Comparison of ENCODE assay signal across 7 cellular contexts in the genomic region with DNA sequence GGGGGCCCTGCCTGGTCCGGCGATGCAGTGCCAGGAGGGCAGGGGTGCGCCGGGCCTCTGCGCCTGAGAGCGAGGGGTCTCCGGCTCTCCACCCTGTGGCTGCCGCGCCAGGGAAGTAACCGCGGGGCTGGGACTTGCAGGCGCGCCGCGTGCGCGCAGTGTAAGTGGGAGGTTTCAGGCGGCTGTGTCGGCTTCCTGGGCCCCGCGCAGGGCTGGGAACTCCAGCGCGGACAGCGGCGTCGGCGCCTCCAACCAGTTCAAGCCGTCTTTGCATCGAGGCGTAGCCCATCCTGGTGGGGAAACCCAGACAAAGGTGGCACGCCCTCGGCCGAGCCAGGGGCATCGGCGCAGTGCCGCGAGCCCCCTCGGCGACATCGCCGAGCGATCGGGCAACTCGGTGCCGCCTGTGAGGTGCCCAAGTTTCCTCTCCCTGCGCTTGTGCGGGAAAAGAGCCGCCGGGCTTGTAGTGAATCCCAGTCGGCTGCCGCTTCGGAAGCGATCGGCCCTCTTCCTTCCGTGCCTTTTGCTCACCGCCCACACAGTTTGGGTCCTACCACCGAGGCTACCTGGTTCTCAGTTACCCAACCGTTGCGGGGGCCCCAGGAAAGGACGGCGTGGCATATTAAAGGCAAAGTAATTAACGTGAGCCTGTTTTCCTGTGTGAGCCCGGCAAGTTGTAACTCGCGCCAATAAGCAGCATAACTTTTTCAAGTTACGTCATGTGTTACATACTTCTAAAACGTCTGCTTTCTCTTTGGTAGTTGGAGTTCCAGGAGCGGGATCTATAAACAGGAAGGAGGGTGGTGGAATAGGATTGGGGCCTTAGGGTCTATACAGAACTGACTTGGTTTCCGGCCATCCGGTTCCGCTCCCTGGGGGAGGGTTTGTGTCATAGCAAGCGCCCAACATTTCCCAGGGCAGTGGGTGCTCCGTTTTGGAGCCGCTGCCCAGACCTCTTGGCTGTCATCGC. TPM values are rescaled to one million over a fixed set of nuclear protein-coding genes. Genes with fewer than 3 reads are reported as not detected.
A peak's percentile ranks its signal among the peaks of the same experiment; 100 is the strongest.
DNase-seq lines count a peak whose midpoint lies in the region; ATAC-seq and TF ChIP-seq lines count a peak whose summit lies in the region.

No MANE protein-coding gene starts in this region.

- peak; percentile 44 to 55 for TF ChIP-seq RAD21 in liver (IDR thresholded peaks at IDR 0.05)

- H3K36me3 ChIP-seq in liver (ENCODE audit: control insufficient read depth in 4 of 4, insufficient read depth in 3 of 4, low read depth in 1 of 4, low read length in 3 of 4): no peaks in the 10 kb centered on the region

- WGBS in liver: under 1% methylated on average over 75 of the region's 75 CpGs

- H3K4me3 Mint-ChIP-seq in activated CD4-positive, alpha-beta T cell treated with anti-CD3 and anti-CD28 coated beads, Interleukin-2, amount 10 ng/mL, durations not matched to agents 24 days and 14 days: peak overlapping the region; percentile 97
- H3K4me3 Mint-ChIP-seq in dendritic cell treated with granulocyte-macrophage colony-stimulating factor and Interleukin-4, amounts not matched to agents 40 ng/mL and 50 ng/mL, for 4 days: peak overlapping the region; percentile 83

- peaks cover 6% of the 10 kb centered on the region for H3K27me3 Mint-ChIP-seq in activated CD4-positive, alpha-beta T cell treated with anti-CD3 and anti-CD28 coated beads, Interleukin-2, amount 10 ng/mL, durations not matched to agents 24 days and 14 days
- H3K27me3 Mint-ChIP-seq in dendritic cell treated with granulocyte-macrophage colony-stimulating factor and Interleukin-4, amounts not matched to agents 40 ng/mL and 50 ng/mL, for 4 days: peaks cover 5% of the 10 kb centered on the region

- peak; percentile 27 for DNase-seq in NCI-H446 treated with DMSO at 0.1 percent for 48 hours (lab: John Stamatoyannopoulos, UW)
- DNase-seq in activated CD4-positive, alpha-beta T cell treated with anti-CD3 and anti-CD28 coated beads, Interleukin-2, amount 10 ng/mL, durations not matched to agents 24 days and 14 days: peak; percentile 91
- peak; percentile 51 to 57 for DNase-seq in stimulated activated CD4-positive, alpha-beta T cell treated with anti-CD3 and anti-CD28 coated beads, Interleukin-2, amount 100 ng/mL, for 48 hours

- H3K9me3 Mint-ChIP-seq in activated CD4-positive, alpha-beta T cell treated with anti-CD3 and anti-CD28 coated beads, Interleukin-2, amount 10 ng/mL, durations not matched to agents 24 days and 14 days: no peaks in the 10 kb centered on the region
- H3K9me3 Mint-ChIP-seq in dendritic cell treated with granulocyte-macrophage colony-stimulating factor and Interleukin-4, amounts not matched to agents 40 ng/mL and 50 ng/mL, for 4 days: no peaks in the 10 kb centered on the region

- H3K27ac Mint-ChIP-seq in activated CD4-positive, alpha-beta T cell treated with anti-CD3 and anti-CD28 coated beads, Interleukin-2, amount 10 ng/mL, durations not matched to agents 24 days and 14 days: peak overlapping the region; percentile 90
- H3K27ac Mint-ChIP-seq in dendritic cell treated with granulocyte-macrophage colony-stimulating factor and Interleukin-4, amounts not matched to agents 40 ng/mL and 50 ng/mL, for 4 days: peak overlapping the region; percentile 90

- H3K9me3 ChIP-seq in liver (ENCODE audit: control insufficient read depth in 4 of 4, low read length in 3 of 4): no peaks in the 10 kb centered on the region

- intact Hi-C loops in activated CD4-positive, alpha-beta T cell treated with anti-CD3 and anti-CD28 coated beads, Interleukin-2, amount 10 ng/mL, durations not matched to agents 24 days and 14 days (cut with micrococcal nuclease): loop anchor here (1.0 to 10.0 kb wide), 10 partner anchors 24 to 1209 kb away; partner anchors contain the start of genes ESD, LCP1, TPT1 and ZC3H13
- intact Hi-C loops in dendritic cell treated with granulocyte-macrophage colony-stimulating factor and Interleukin-4, amounts not matched to agents 40 ng/mL and 50 ng/mL, for 4 days (cut with micrococcal nuclease): loop anchor here (2.0 to 5.0 kb wide), 2 partner anchors 43 to 243 kb away; partner anchors contain the start of gene ESD

- peak; percentile 39 for TF ChIP-seq CTCF in liver (IDR thresholded peaks at IDR 0.05; ENCODE audit: low read depth, low read length, missing input control)

- peaks cover 2 to 33% (median 15%) of the 10 kb centered on the region in 4 donors for H3K4me1 ChIP-seq in liver (ENCODE audit: control insufficient read depth in 4 of 4, insufficient read depth in 4 of 4, low read length in 3 of 4)

- no peaks in the 10 kb centered on the region for H3K27me3 ChIP-seq in liver (ENCODE audit: control insufficient read depth in 4 of 4, insufficient read depth in 4 of 4, low read length in 3 of 4)

- peaks cover 45% of the 10 kb centered on the region for H3K4me1 Mint-ChIP-seq in activated CD4-positive, alpha-beta T cell treated with anti-CD3 and anti-CD28 coated beads, Interleukin-2, amount 10 ng/mL, durations not matched to agents 24 days and 14 days
- peaks cover 43% of the 10 kb centered on the region for H3K4me1 Mint-ChIP-seq in dendritic cell treated with granulocyte-macrophage colony-stimulating factor and Interleukin-4, amounts not matched to agents 40 ng/mL and 50 ng/mL, for 4 days (ENCODE audit: low read depth)

- H3K27ac ChIP-seq in liver (ENCODE audit: low read depth in 1 of 2, low read length in 2 of 2): peak overlapping the region; percentile 91 to 98

- H3K4me3 ChIP-seq in liver (ENCODE audit: low read depth in 1 of 3, low read length in 3 of 3): peak overlapping the region; percentile 71 to 97 (median 84)

- peak; percentile 57 for ATAC-seq in GM18498 (IDR thresholded peaks at IDR 0.05; ENCODE audit: unreplicated experiment)
- ATAC-seq in HG02885 (IDR thresholded peaks at IDR 0.05; ENCODE audit: poor library complexity, unreplicated experiment): peak; percentile 44

- peaks cover 3% of the 10 kb centered on the region for H3K36me3 Mint-ChIP-seq in activated CD4-positive, alpha-beta T cell treated with anti-CD3 and anti-CD28 coated beads, Interleukin-2, amount 10 ng/mL, durations not matched to agents 24 days and 14 days (ENCODE audit: low read depth)
- H3K36me3 Mint-ChIP-seq in dendritic cell treated with granulocyte-macrophage colony-stimulating factor and Interleukin-4, amounts not matched to agents 40 ng/mL and 50 ng/mL, for 4 days (ENCODE audit: low read depth): peaks cover 21% of the 10 kb centered on the region

- peak overlapping the region; percentile 37 to 98 for H3K9ac ChIP-seq in liver (ENCODE audit: low read depth in 1 of 2, low read length in 2 of 2)

TF ChIP-seq in liver, 16 proteins besides CTCF, POLR2A, EP300 and RAD21 (continues in another document):
- TF ChIP-seq JUND (IDR thresholded peaks at IDR 0.05) (no peak), MAX (IDR thresholded peaks at IDR 0.05) (no peak), NR2F2 (IDR thresholded peaks at IDR 0.05) (no peak), FOXA2 (IDR thresholded peaks at IDR 0.05) (no peak), ZBTB33 (IDR thresholded peaks at IDR 0.05) (no peak), YY1 (IDR thresholded peaks at IDR 0.05) (no peak), GABPA (IDR thresholded peaks at IDR 0.05 in 1 of 2, conservative IDR thresholded peaks at IDR 0.05 in 1 of 2) (peak; percentile 63 to 78), SP1 (IDR thresholded peaks at IDR 0.05) (no peak), FOXA1 (IDR thresholded peaks at IDR 0.05) (no peak)
- TF ChIP-seq, protein P1, sequence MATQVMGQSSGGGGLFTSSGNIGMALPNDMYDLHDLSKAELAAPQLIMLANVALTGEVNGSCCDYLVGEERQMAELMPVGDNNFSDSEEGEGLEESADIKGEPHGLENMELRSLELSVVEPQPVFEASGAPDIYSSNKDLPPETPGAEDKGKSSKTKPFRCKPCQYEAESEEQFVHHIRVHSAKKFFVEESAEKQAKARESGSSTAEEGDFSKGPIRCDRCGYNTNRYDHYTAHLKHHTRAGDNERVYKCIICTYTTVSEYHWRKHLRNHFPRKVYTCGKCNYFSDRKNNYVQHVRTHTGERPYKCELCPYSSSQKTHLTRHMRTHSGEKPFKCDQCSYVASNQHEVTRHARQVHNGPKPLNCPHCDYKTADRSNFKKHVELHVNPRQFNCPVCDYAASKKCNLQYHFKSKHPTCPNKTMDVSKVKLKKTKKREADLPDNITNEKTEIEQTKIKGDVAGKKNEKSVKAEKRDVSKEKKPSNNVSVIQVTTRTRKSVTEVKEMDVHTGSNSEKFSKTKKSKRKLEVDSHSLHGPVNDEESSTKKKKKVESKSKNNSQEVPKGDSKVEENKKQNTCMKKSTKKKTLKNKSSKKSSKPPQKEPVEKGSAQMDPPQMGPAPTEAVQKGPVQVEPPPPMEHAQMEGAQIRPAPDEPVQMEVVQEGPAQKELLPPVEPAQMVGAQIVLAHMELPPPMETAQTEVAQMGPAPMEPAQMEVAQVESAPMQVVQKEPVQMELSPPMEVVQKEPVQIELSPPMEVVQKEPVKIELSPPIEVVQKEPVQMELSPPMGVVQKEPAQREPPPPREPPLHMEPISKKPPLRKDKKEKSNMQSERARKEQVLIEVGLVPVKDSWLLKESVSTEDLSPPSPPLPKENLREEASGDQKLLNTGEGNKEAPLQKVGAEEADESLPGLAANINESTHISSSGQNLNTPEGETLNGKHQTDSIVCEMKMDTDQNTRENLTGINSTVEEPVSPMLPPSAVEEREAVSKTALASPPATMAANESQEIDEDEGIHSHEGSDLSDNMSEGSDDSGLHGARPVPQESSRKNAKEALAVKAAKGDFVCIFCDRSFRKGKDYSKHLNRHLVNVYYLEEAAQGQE (IDR thresholded peaks at IDR 0.05): peak; percentile 21

RNA-seq across cellular contexts. Expression of gene LRCH1, which starts 1.2 kb away (rescaled TPM):
- total RNA-seq in activated CD4-positive, alpha-beta T cell treated with anti-CD3 and anti-CD28 coated beads, Interleukin-2, amount 10 ng/mL, durations not matched to agents 24 days and 14 days: 17.6 and 18.3 TPM in 2 replicates
- total RNA-seq in liver: 1 to 10 TPM; 4.2 to 6.6 TPM
- 1 to 10 TPM; 2.6 TPM for polyA plus RNA-seq in liver

Comparison
In these comparisons a context has a peak if more than half of its experiments do, and no peak if none do; other contexts are left out.
1. Peak in every context shown above with its lines: DNase-seq, ATAC-seq, H3K4me3 ChIP-seq and H3K27ac ChIP-seq.
2. DNase-seq: peak in every context shown above with its lines; median percentile 91 in activated CD4-positive, alpha-beta T cell treated with anti-CD3 and anti-CD28 coated beads, Interleukin-2, amount 10 ng/mL, durations not matched to agents 24 days and 14 days; 54 in stimulated activated CD4-positive, alpha-beta T cell treated with anti-CD3 and anti-CD28 coated beads, Interleukin-2, amount 100 ng/mL, for 48 hours; 27 in NCI-H446 treated with DMSO at 0.1 percent for 48 hours.